ENCODE assay signal across 18 cellular contexts in genomic region chr18:3529597-3529996, GRCh38.
A peak's percentile ranks its signal among the peaks of the same experiment; 100 is the strongest.
DNase-seq lines count a peak whose midpoint lies in the region; TF ChIP-seq lines count a peak whose summit lies in the region.
"Had no signal": no experiment of that assay in that cellular context is flagged by ENCODE, and none has a peak within 500 bp of the region (broad histone marks: within the 10 kb centered on the region; RNA-seq: fewer than 3 reads in every experiment).

No MANE protein-coding gene starts in this region.

- H3K4me3 Mint-ChIP-seq in osteocyte (ENCODE audit: unreplicated experiment) (no peak overlapping the region), Calu3 (ENCODE audit: low read depth, unreplicated experiment) (no peak overlapping the region)
- H3K4me3 Mint-ChIP-seq: activated naive CD8-positive, alpha-beta T cell treated with anti-CD3 and anti-CD28 coated beads for 36 hours; activated T-cell treated with anti-CD3 and anti-CD28 coated beads, Interleukin-2, amount 50 U/mL, for 24 hours; CD4-positive, alpha-beta memory T cell; endodermal cell; stimulated activated naive B cell treated with anti-CD40 and anti-IgM and Interleukin-4, amounts not matched to agents 10 μg/mL and 1 μg/mL and 100 μg/mL, for 72 hours had no signal

- H3K4me1 ChIP-seq in prostate gland (replicated peaks) = no peaks in the 10 kb centered on the region

- peak; percentile 96 for DNase-seq in DMS 273 (lab: John Stamatoyannopoulos, UW; ENCODE audit: unreplicated experiment)
- peak; percentile 69 for DNase-seq in NCI-H128 (lab: John Stamatoyannopoulos, UW; ENCODE audit: unreplicated experiment)
- DNase-seq in NCI-H69 (lab: John Stamatoyannopoulos, UW) = peak; percentile 99
- DNase-seq in choroid plexus epithelial cell (ENCODE audit: low read depth) = peak; percentile 39
- no peak for DNase-seq in osteocyte (ENCODE audit: extremely low spot score, unreplicated experiment)
- DNase-seq in prostate gland (ENCODE audit: low spot score) = no peak
- no peak for DNase-seq in medulla oblongata (ENCODE audit: extremely low spot score)
- DNase-seq in Calu3 = no peak
- DNase-seq: activated CD4-positive, alpha-beta T cell treated with anti-CD3 and anti-CD28 coated beads, Interleukin-2, amount 50 U/mL, for 1 hour; activated naive CD8-positive, alpha-beta T cell treated with anti-CD3 and anti-CD28 coated beads for 36 hours; activated T-cell treated with anti-CD3 and anti-CD28 coated beads, Interleukin-2, amount 50 U/mL, for 24 hours; CD4-positive, alpha-beta memory T cell; endodermal cell; NCI-H1048; posterior cingulate gyrus; stimulated activated naive B cell treated with anti-CD40 and anti-IgM and Interleukin-4, amounts not matched to agents 10 μg/mL and 1 μg/mL and 100 μg/mL, for 72 hours; upper lobe of left lung had no signal

- no peak for TF ChIP-seq POLR2A in prostate gland (IDR thresholded peaks at IDR 0.05)

- no peaks in the 10 kb centered on the region for H3K36me3 Mint-ChIP-seq in osteocyte (ENCODE audit: unreplicated experiment)
- no peaks in the 10 kb centered on the region for H3K36me3 Mint-ChIP-seq in Calu3 (ENCODE audit: insufficient read depth, unreplicated experiment)
- H3K36me3 Mint-ChIP-seq: activated naive CD8-positive, alpha-beta T cell treated with anti-CD3 and anti-CD28 coated beads for 36 hours; CD4-positive, alpha-beta memory T cell; stimulated activated naive B cell treated with anti-CD40 and anti-IgM and Interleukin-4, amounts not matched to agents 10 μg/mL and 1 μg/mL and 100 μg/mL, for 72 hours had no signal

- H3K4me1 Mint-ChIP-seq in osteocyte (ENCODE audit: unreplicated experiment) (peaks cover 17% of the 10 kb centered on the region), Calu3 (ENCODE audit: low read depth, unreplicated experiment) (no peaks in the 10 kb centered on the region)

- CTCF ChIA-PET in Calu3 (lab: Charles Lee) = interaction anchor here (1.2 kb wide), 1 partner anchor 12 kb away, joined by 3 read pairs; no protein-coding TSS in a partner anchor

- intact Hi-C loops in prostate gland (cut with DNase I) (no loop called here), Calu3 (cut with micrococcal nuclease; ENCODE audit: unreplicated experiment) (no loop called here)

- no peaks in the 10 kb centered on the region for H3K27me3 ChIP-seq in prostate gland (replicated peaks; ENCODE audit: insufficient read depth)
- H3K27me3 ChIP-seq: SJSA1, upper lobe of left lung had no signal

- H3K9me3 ChIP-seq in prostate gland = no peaks in the 10 kb centered on the region
- H3K9me3 ChIP-seq: SJSA1, upper lobe of left lung had no signal

- H3K27me3 Mint-ChIP-seq in osteocyte (ENCODE audit: unreplicated experiment) (no peaks in the 10 kb centered on the region), Calu3 (ENCODE audit: unreplicated experiment) (no peaks in the 10 kb centered on the region)
- H3K27me3 Mint-ChIP-seq: activated naive CD8-positive, alpha-beta T cell treated with anti-CD3 and anti-CD28 coated beads for 36 hours; activated T-cell treated with anti-CD3 and anti-CD28 coated beads, Interleukin-2, amount 50 U/mL, for 24 hours; CD4-positive, alpha-beta memory T cell; stimulated activated naive B cell treated with anti-CD40 and anti-IgM and Interleukin-4, amounts not matched to agents 10 μg/mL and 1 μg/mL and 100 μg/mL, for 72 hours had no signal

- TF ChIP-seq CTCF in choroid plexus epithelial cell (conservative IDR thresholded peaks at IDR 0.05; ENCODE audit: low read depth, low read length) (no peak), osteocyte (IDR thresholded peaks at IDR 0.05) (no peak), prostate gland (IDR thresholded peaks at IDR 0.05) (no peak), Calu3 (IDR thresholded peaks at IDR 0.05; ENCODE audit: unreplicated experiment) (no peak)

- no peaks in the 10 kb centered on the region for H3K36me3 ChIP-seq in prostate gland
- H3K36me3 ChIP-seq: SJSA1, upper lobe of left lung had no signal

- H3K9me3 Mint-ChIP-seq in osteocyte (ENCODE audit: unreplicated experiment) (no peaks in the 10 kb centered on the region), Calu3 (ENCODE audit: low read depth, unreplicated experiment) (no peaks in the 10 kb centered on the region)
- H3K9me3 Mint-ChIP-seq: activated naive CD8-positive, alpha-beta T cell treated with anti-CD3 and anti-CD28 coated beads for 36 hours; activated T-cell treated with anti-CD3 and anti-CD28 coated beads, Interleukin-2, amount 50 U/mL, for 24 hours; stimulated activated naive B cell treated with anti-CD40 and anti-IgM and Interleukin-4, amounts not matched to agents 10 μg/mL and 1 μg/mL and 100 μg/mL, for 72 hours had no signal

- no peak overlapping the region for H3K27ac Mint-ChIP-seq in osteocyte (ENCODE audit: unreplicated experiment)
- no peak overlapping the region for H3K27ac Mint-ChIP-seq in Calu3 (ENCODE audit: unreplicated experiment)
- H3K27ac Mint-ChIP-seq: activated naive CD8-positive, alpha-beta T cell treated with anti-CD3 and anti-CD28 coated beads for 36 hours; activated T-cell treated with anti-CD3 and anti-CD28 coated beads, Interleukin-2, amount 50 U/mL, for 24 hours; CD4-positive, alpha-beta memory T cell; endodermal cell; stimulated activated naive B cell treated with anti-CD40 and anti-IgM and Interleukin-4, amounts not matched to agents 10 μg/mL and 1 μg/mL and 100 μg/mL, for 72 hours had no signal

- WGBS in prostate gland = 28% methylated on average over 3 of the region's 3 CpGs

- no TSS peak for BruUV-seq in Calu3 (replicated peaks; lab: Mats Ljungman, UMichigan)

- H3K4me3 ChIP-seq in choroid plexus epithelial cell (ENCODE audit: low read depth, low read length) (no peak overlapping the region), prostate gland (no peak overlapping the region)
- H3K4me3 ChIP-seq: SJSA1, upper lobe of left lung had no signal

- peak overlapping the region in 1 of 2 donors; percentile 51 for H3K27ac ChIP-seq in prostate gland
- H3K27ac ChIP-seq: SJSA1, upper lobe of left lung had no signal

Comparison
In these comparisons a context has a peak if more than half of its experiments do, and no peak if none do; other contexts are left out.
1. DNase-seq: peak in DMS 273 (single experiment), NCI-H128 (single experiment), NCI-H69 (single experiment) and choroid plexus epithelial cell (single experiment); none in osteocyte (single experiment), prostate gland (single experiment), medulla oblongata (single experiment) and Calu3 (single experiment).